1 cellular context compared by ENCODE assay signal in genomic region chr4:113759696-113760093, GRCh38.
TF ChIP-seq lines count a peak whose summit lies in the region.

No MANE protein-coding gene starts in this region.

TF ChIP-seq in GM23338, 12 proteins besides CTCF, POLR2A, EP300 and RAD21 (continued from another document):
- TF ChIP-seq ZNF462 (CRISPR knock-in tag; IDR thresholded peaks at IDR 0.05) (no peak), REST (IDR thresholded peaks at IDR 0.05; ENCODE audit: unreplicated experiment) (no peak)
